21 cellular contexts compared by ENCODE assay signal in genomic region chr7:262251-262572, GRCh38. TPM values are rescaled to one million over a fixed set of nuclear protein-coding genes. Genes with fewer than 3 reads are reported as not detected.
DNase-seq lines count a peak whose midpoint lies in the region; ATAC-seq, FAIRE-seq and TF ChIP-seq lines count a peak whose summit lies in the region.
"Had no signal": no experiment of that assay in that cellular context is flagged by ENCODE, and none has a peak within 500 bp of the region (broad histone marks: within the 10 kb centered on the region; RNA-seq: fewer than 3 reads in every experiment).

No MANE protein-coding gene starts in this region.

- no TSS peak for BruUV-seq in HepG2 (replicated peaks; lab: Mats Ljungman, UMichigan)

- H3K36me3 ChIP-seq in left ventricle myocardium inferior (peaks cover 40% of the 10 kb centered on the region), Karpas-422 (ENCODE audit: insufficient read depth, low read length) (no peaks in the 10 kb centered on the region), HepG2 (replicated peaks in 1 of 2; ENCODE audit: control insufficient read depth in 1 of 2, insufficient read depth in 2 of 2, low read length in 2 of 2) (peaks cover 3 to 6% of the 10 kb centered on the region in 2 experiments; a peak in 2 of 5 replicates), upper lobe of right lung (peaks cover 32% of the 10 kb centered on the region)

- ATAC-seq in left ventricle myocardium superior (no peak), HepG2 (no peak), upper lobe of right lung (no peak), HG02840 (IDR thresholded peaks at IDR 0.05; ENCODE audit: low FRiP score, unreplicated experiment) (no peak), HG03442 (IDR thresholded peaks at IDR 0.05; ENCODE audit: unreplicated experiment) (no peak)
- ATAC-seq: pancreas had no signal

- TF ChIP-seq POLR2A in HepG2 (IDR thresholded peaks at IDR 0.05; ENCODE audit: insufficient read depth in 1 of 2, low read depth in 2 of 2, low read length in 2 of 2), result no peak

- TF ChIP-seq EP300 in HepG2 (IDR thresholded peaks at IDR 0.05; ENCODE audit: low read depth in 2 of 2, low read length in 2 of 2) (no peak), HepG2 (CRISPR knock-in tag; IDR thresholded peaks at IDR 0.05; ENCODE audit: borderline replicate concordance) (no peak)

- H3K4me3 ChIP-seq in left ventricle myocardium inferior (no peak overlapping the region), Karpas-422 (ENCODE audit: low read length) (peak overlapping the region; percentile 48; the same call in 1 of the 2 replicates), HepG2 (replicated peaks in 1 of 3; ENCODE audit: insufficient read depth in 1 of 3, low read depth in 2 of 3, low read length in 3 of 3) (no peak overlapping the region), upper lobe of right lung (no peak overlapping the region)
- H3K4me3 ChIP-seq: pancreas, Peyer's patch, skin epidermis had no signal

- H3K9me2 ChIP-seq in Karpas-422 (replicated peaks; ENCODE audit: insufficient read depth, low read length), result no peaks in the 10 kb centered on the region
- H3K9me2 ChIP-seq: SK-N-SH had no signal

- TF ChIP-seq RAD21 in HepG2 (CRISPR knock-in tag; IDR thresholded peaks at IDR 0.05), result no peak

- DNase-seq in left ventricle myocardium inferior (peak; percentile 4), left ventricle myocardium superior (no peak), Karpas-422 (no peak), HepG2 (ENCODE audit: low spot score) (no peak), upper lobe of right lung (peak; percentile 37), frontal cortex (ENCODE audit: low spot score in 2 of 2) (no peak)
- DNase-seq: amniotic stem cell, cerebellar nuclear complex, NCI-H1417, NCI-H774, SK-N-SH had no signal

- H2AFZ ChIP-seq in Karpas-422 (ENCODE audit: low read length) (no peak overlapping the region), HepG2 (ENCODE audit: low read length) (no peak overlapping the region)

- H3K27ac ChIP-seq in left ventricle myocardium inferior (replicated peaks) (no peak overlapping the region), Karpas-422 (ENCODE audit: low read length) (no peak overlapping the region), HepG2 (ENCODE audit: extremely low read length, insufficient read depth, low read length) (no peak overlapping the region), upper lobe of right lung (no peak overlapping the region)
- H3K27ac ChIP-seq: pancreas, Peyer's patch, skin epidermis had no signal

- no peaks in the 10 kb centered on the region for H3K4me1 ChIP-seq in left ventricle myocardium inferior
- H3K4me1 ChIP-seq in Karpas-422 (ENCODE audit: low read length), result no peaks in the 10 kb centered on the region
- no peaks in the 10 kb centered on the region for H3K4me1 ChIP-seq in HepG2 (ENCODE audit: insufficient read depth, low read length)
- peaks cover 4% of the 10 kb centered on the region for H3K4me1 ChIP-seq in upper lobe of right lung
- H3K4me1 ChIP-seq: pancreas had no signal

- POLR2A ChIA-PET in HepG2 (lab: Yijun Ruan, JAX), result no interaction called here

- no peak overlapping the region for H3K4me2 ChIP-seq in Karpas-422 (ENCODE audit: low read depth, low read length, poor library complexity, severe bottlenecking)
- no peak overlapping the region for H3K4me2 ChIP-seq in HepG2 (ENCODE audit: low read depth, low read length)
- H3K4me2 ChIP-seq: SK-N-SH had no signal

- CTCF ChIA-PET in HepG2 (lab: Yijun Ruan, JAX; ENCODE audit: low intra/inter-chr PET ratio, low total read pairs), result interaction anchor here (0.6 kb wide), 1 partner anchor 512 kb away, joined by 3 read pairs; no protein-coding TSS in a partner anchor

- in situ Hi-C loops in HepG2 (cut with HindIII; ENCODE audit: extremely low pct_ligation_motif_present, low pct_unique_long_range_greater_than_20kb), result no loop called here

- WGBS in HepG2 (ENCODE audit: low lambda C conversion rate), result 92% methylated on average over 9 of the region's 9 CpGs

- intact Hi-C loops in left ventricle myocardium inferior (cut with micrococcal nuclease), result no loop called here
- intact Hi-C loops in left ventricle myocardium superior (cut with micrococcal nuclease), result no loop called here
- intact Hi-C loops in HepG2 (cut with micrococcal nuclease; ENCODE audit: unreplicated experiment), result no loop called here
- intact Hi-C loops in upper lobe of right lung (cut with DNase I), result no loop called here

- no peak overlapping the region for H3K9ac ChIP-seq in Karpas-422 (ENCODE audit: low read length)
- H3K9ac ChIP-seq in HepG2 (ENCODE audit: insufficient read depth, low read depth, low read length), result no peak overlapping the region
- H3K9ac ChIP-seq: SK-N-SH had no signal

- H4K20me1 ChIP-seq in Karpas-422 (ENCODE audit: insufficient read depth, low read depth, low read length), result no peaks in the 10 kb centered on the region
- no peaks in the 10 kb centered on the region for H4K20me1 ChIP-seq in HepG2 (ENCODE audit: insufficient read depth, low read length)

- no peak for FAIRE-seq in HepG2 (lab: Jason Lieb, UNC)
- FAIRE-seq in frontal cortex (lab: Jason Lieb, UNC), result no peak
- FAIRE-seq: G401.6, GM12892, pancreas, TTC549 had no signal

- H3K79me2 ChIP-seq in Karpas-422 (ENCODE audit: low read length) (no peaks in the 10 kb centered on the region), HepG2 (ENCODE audit: insufficient read depth, low read length) (no peaks in the 10 kb centered on the region)

- H3K9me3 ChIP-seq in left ventricle myocardium inferior (replicated peaks) (peaks cover 7% of the 10 kb centered on the region), Karpas-422 (ENCODE audit: low read length) (peaks cover 34% of the 10 kb centered on the region), HepG2 (ENCODE audit: low read length) (peaks cover 24% of the 10 kb centered on the region), upper lobe of right lung (no peaks in the 10 kb centered on the region)
- H3K9me3 ChIP-seq: pancreas had no signal

- no peaks in the 10 kb centered on the region for H3K27me3 ChIP-seq in left ventricle myocardium inferior (ENCODE audit: low read depth)
- no peaks in the 10 kb centered on the region for H3K27me3 ChIP-seq in Karpas-422 (ENCODE audit: low read length)
- no peaks in the 10 kb centered on the region; a peak in 1 of 5 replicates for H3K27me3 ChIP-seq in HepG2 (ENCODE audit: control insufficient read depth in 1 of 2, insufficient read depth in 2 of 2, low read length in 2 of 2)
- H3K27me3 ChIP-seq in upper lobe of right lung, result no peaks in the 10 kb centered on the region
- H3K27me3 ChIP-seq: pancreas, Peyer's patch had no signal

- TF ChIP-seq CTCF in left ventricle myocardium inferior (IDR thresholded peaks at IDR 0.05; ENCODE audit: borderline replicate concordance) (no peak), HepG2 (CRISPR knock-in tag; IDR thresholded peaks at IDR 0.05) (no peak), upper lobe of right lung (IDR thresholded peaks at IDR 0.05) (no peak)

TF ChIP-seq in HepG2, 621 proteins besides CTCF, POLR2A, EP300 and RAD21 (continues in another document):
- TF ChIP-seq, protein P1, sequence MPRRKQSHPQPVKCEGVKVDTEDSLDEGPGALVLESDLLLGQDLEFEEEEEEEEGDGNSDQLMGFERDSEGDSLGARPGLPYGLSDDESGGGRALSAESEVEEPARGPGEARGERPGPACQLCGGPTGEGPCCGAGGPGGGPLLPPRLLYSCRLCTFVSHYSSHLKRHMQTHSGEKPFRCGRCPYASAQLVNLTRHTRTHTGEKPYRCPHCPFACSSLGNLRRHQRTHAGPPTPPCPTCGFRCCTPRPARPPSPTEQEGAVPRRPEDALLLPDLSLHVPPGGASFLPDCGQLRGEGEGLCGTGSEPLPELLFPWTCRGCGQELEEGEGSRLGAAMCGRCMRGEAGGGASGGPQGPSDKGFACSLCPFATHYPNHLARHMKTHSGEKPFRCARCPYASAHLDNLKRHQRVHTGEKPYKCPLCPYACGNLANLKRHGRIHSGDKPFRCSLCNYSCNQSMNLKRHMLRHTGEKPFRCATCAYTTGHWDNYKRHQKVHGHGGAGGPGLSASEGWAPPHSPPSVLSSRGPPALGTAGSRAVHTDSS (CRISPR knock-in tag; conservative IDR thresholded peaks at IDR 0.05), result no peak
- peak; percentile 99 for TF ChIP-seq ZFP1 (CRISPR knock-in tag; IDR thresholded peaks at IDR 0.05)
- peak; percentile 1 for TF ChIP-seq AGO1 (IDR thresholded peaks at IDR 0.05; ENCODE audit: low read depth, low read length, poor library complexity, severe bottlenecking)

RNA-seq across cellular contexts. Expression of gene FOXL3, which starts 27.8 kb away (rescaled TPM):
- total RNA-seq in left ventricle myocardium inferior (not detected), left ventricle myocardium superior (not detected), HepG2 (2016; rRNA removed; fragmentation: Illumina TruSeq; extraction: Trizol) (not detected in 2 replicates), upper lobe of right lung (not detected), frontal cortex (not detected)
- not detected in 2 replicates for total RNA-seq in Karpas-422 (2014; rRNA removed; shearing (Covaris generic); ENCODE audit: low replicate concordance)
- not detected in 2 replicates for total RNA-seq in HepG2 (2016; cell fraction: cytosol; rRNA removed; fragmentation: Illumina TruSeq; extraction: Trizol; ENCODE audit: low read depth)
- total RNA-seq in HepG2 (2016; cell fraction: insoluble cytoplasmic fraction; rRNA removed; fragmentation: Illumina TruSeq; extraction: Trizol), result not detected in 2 replicates
- total RNA-seq in HepG2 (2016; cell fraction: membrane; rRNA removed; fragmentation: Illumina TruSeq; extraction: Trizol), result not detected in 2 replicates
- total RNA-seq in HepG2 (2016; cell fraction: nucleus; rRNA removed; fragmentation: Illumina TruSeq; extraction: Trizol), result not detected in 2 replicates
- polyA plus RNA-seq in HepG2 (2011; rRNA removed), result not detected in 2 replicates
- not detected in 2 replicates for polyA plus RNA-seq in HepG2 (2011; cell fraction: cytosol; rRNA removed)
- polyA plus RNA-seq in HepG2 (2011; cell fraction: nucleus; rRNA removed), result not detected in 2 replicates
- not detected in 2 replicates for polyA plus RNA-seq in HepG2 (2012)
- polyA plus RNA-seq in HepG2 (2016; cell fraction: cytosol; fragmentation: Illumina TruSeq; extraction: Trizol; ENCODE audit: low read depth), result not detected in 2 replicates
- polyA plus RNA-seq in HepG2 (2016; cell fraction: insoluble cytoplasmic fraction; fragmentation: Illumina TruSeq; extraction: Trizol; ENCODE audit: low read depth), result not detected in 2 replicates
- polyA plus RNA-seq in HepG2 (2016; cell fraction: membrane; fragmentation: Illumina TruSeq; extraction: Trizol; ENCODE audit: low read depth), result not detected in 2 replicates
- polyA plus RNA-seq in HepG2 (2016; cell fraction: nucleus; fragmentation: Illumina TruSeq; extraction: Trizol; ENCODE audit: insufficient read depth, low read depth), result not detected in 2 replicates
- not detected in 2 replicates for polyA minus RNA-seq in HepG2 (2011; rRNA and poly(A)+ RNA removed; ENCODE audit: low replicate concordance)
- polyA minus RNA-seq in HepG2 (2011; cell fraction: cytosol; rRNA and poly(A)+ RNA removed), result not detected in 2 replicates
- not detected in 2 replicates for polyA minus RNA-seq in HepG2 (2011; cell fraction: nucleus; rRNA and poly(A)+ RNA removed)
- total RNA-seq: activated T-helper 1 cell treated with anti-CD3 and anti-CD28 coated beads, Interleukin-12 subunit alpha, Interleukin-12 subunit beta, Interleukin-2, Interleukin-4 antibody, amounts not matched to agents 30 ng/mL and 10 ng/mL and 1 ng/mL, durations not matched to agents 14 hours and 24 hours and 36 hours; pancreas; Peyer's patch; temporal lobe had no signal
- polyA plus RNA-seq: pancreas, SK-N-SH had no signal

Comparison
In these comparisons a context has a peak if more than half of its experiments do, and no peak if none do; other contexts are left out.
1. DNase-seq: peak in left ventricle myocardium inferior (single experiment) and upper lobe of right lung (single experiment); none in left ventricle myocardium superior (single experiment), Karpas-422 (single experiment), HepG2 (single experiment) and frontal cortex (0 of 2).